In genomic region chr17:47165137-47165536, GRCh38 we compare ENCODE assay signal across 2 cellular contexts.
TF ChIP-seq lines count a peak whose summit lies in the region.

No MANE protein-coding gene starts in this region.

TF ChIP-seq in HepG2, 621 proteins besides CTCF, POLR2A, EP300 and RAD21:
- TF ChIP-seq ZNF7 (CRISPR knock-in tag; IDR thresholded peaks at IDR 0.05) (peak; percentile 70; the same call in 1 of the 2 replicates), ATF1 (CRISPR knock-in tag; IDR thresholded peaks at IDR 0.05) (no peak), PHF5A (CRISPR knock-in tag; IDR thresholded peaks at IDR 0.05; ENCODE audit: low read depth, unreplicated experiment) (no peak)
- TF ChIP-seq, protein P1, sequence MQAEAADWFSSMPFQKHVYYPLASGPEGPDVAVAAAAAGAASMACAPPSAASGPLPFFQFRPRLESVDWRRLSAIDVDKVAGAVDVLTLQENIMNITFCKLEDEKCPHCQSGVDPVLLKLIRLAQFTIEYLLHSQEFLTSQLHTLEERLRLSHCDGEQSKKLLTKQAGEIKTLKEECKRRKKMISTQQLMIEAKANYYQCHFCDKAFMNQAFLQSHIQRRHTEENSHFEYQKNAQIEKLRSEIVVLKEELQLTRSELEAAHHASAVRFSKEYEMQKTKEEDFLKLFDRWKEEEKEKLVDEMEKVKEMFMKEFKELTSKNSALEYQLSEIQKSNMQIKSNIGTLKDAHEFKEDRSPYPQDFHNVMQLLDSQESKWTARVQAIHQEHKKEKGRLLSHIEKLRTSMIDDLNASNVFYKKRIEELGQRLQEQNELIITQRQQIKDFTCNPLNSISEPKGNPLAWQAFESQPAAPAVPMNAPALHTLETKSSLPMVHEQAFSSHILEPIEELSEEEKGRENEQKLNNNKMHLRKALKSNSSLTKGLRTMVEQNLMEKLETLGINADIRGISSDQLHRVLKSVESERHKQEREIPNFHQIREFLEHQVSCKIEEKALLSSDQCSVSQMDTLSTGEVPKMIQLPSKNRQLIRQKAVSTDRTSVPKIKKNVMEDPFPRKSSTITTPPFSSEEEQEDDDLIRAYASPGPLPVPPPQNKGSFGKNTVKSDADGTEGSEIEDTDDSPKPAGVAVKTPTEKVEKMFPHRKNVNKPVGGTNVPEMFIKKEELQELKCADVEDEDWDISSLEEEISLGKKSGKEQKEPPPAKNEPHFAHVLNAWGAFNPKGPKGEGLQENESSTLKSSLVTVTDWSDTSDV (CRISPR knock-in tag; IDR thresholded peaks at IDR 0.05): no peak

TF ChIP-seq in SK-N-SH, 30 proteins besides CTCF, POLR2A, EP300 and RAD21:
- TF ChIP-seq TCF12 (IDR thresholded peaks at IDR 0.05): no peak
- TF ChIP-seq, protein P2, sequence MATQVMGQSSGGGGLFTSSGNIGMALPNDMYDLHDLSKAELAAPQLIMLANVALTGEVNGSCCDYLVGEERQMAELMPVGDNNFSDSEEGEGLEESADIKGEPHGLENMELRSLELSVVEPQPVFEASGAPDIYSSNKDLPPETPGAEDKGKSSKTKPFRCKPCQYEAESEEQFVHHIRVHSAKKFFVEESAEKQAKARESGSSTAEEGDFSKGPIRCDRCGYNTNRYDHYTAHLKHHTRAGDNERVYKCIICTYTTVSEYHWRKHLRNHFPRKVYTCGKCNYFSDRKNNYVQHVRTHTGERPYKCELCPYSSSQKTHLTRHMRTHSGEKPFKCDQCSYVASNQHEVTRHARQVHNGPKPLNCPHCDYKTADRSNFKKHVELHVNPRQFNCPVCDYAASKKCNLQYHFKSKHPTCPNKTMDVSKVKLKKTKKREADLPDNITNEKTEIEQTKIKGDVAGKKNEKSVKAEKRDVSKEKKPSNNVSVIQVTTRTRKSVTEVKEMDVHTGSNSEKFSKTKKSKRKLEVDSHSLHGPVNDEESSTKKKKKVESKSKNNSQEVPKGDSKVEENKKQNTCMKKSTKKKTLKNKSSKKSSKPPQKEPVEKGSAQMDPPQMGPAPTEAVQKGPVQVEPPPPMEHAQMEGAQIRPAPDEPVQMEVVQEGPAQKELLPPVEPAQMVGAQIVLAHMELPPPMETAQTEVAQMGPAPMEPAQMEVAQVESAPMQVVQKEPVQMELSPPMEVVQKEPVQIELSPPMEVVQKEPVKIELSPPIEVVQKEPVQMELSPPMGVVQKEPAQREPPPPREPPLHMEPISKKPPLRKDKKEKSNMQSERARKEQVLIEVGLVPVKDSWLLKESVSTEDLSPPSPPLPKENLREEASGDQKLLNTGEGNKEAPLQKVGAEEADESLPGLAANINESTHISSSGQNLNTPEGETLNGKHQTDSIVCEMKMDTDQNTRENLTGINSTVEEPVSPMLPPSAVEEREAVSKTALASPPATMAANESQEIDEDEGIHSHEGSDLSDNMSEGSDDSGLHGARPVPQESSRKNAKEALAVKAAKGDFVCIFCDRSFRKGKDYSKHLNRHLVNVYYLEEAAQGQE (IDR thresholded peaks at IDR 0.05; ENCODE audit: low read depth, low read length): no peak
- no peak for TF ChIP-seq MEF2A (IDR thresholded peaks at IDR 0.05; ENCODE audit: borderline replicate concordance, low read depth)
